In the genomic region with DNA sequence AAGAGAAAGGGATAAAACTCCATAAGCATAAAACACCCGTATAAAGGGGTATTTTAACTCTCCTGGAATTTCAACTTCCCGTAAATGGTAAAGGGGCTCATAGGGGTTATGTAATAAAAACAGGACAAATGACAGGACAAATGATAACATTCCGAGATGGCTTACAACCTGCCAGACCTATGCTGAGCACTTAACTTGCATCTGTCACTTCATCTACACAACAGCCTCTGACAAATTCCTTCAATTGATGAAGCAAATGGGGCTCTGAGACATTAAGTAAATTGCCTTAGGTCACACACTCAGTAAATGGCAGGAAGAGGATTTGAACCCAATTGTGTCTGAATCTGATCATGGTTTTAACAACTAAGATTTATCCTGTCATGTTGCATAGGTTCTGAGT, we compare ENCODE assay signal across 34 cellular contexts.
"Had no signal": no experiment of that assay in that cellular context is flagged by ENCODE, and none has a peak within 500 bp of the region (broad histone marks: within the 10 kb centered on the region; RNA-seq: fewer than 3 reads in every experiment).

No MANE protein-coding gene starts in this region.

- H3K4me1 Mint-ChIP-seq: activated B cell treated with CpG ODN at 0.5 μM for 24 hours; activated CD8-positive, alpha-beta memory T cell treated with anti-CD3 and anti-CD28 coated beads, Interleukin-2, amount 10 ng/mL, durations not matched to agents 7 days and 5 days; activated naive CD4-positive, alpha-beta T cell treated with anti-CD3 and anti-CD28 coated beads, Interleukin-2, amount 50 U/mL, for 24 hours; activated naive CD8-positive, alpha-beta T cell treated with anti-CD3 and anti-CD28 coated beads for 36 hours; activated naive CD8-positive, alpha-beta T cell treated with anti-CD3 and anti-CD28 coated beads, Interleukin-2, amount 50 U/mL, for 24 hours; T-helper 17 cell had no signal

- H3K4me3 Mint-ChIP-seq: activated B cell treated with CpG ODN at 0.5 μM for 24 hours; activated CD4-positive, alpha-beta memory T cell treated with anti-CD3 and anti-CD28 coated beads for 36 hours; activated CD8-positive, alpha-beta memory T cell treated with anti-CD3 and anti-CD28 coated beads, Interleukin-2, amount 10 ng/mL, durations not matched to agents 7 days and 5 days; activated CD8-positive, alpha-beta T cell treated with anti-CD3 and anti-CD28 coated beads, Interleukin-2, amount 10 ng/mL, durations not matched to agents 7 days and 5 days; activated naive CD4-positive, alpha-beta T cell treated with anti-CD3 and anti-CD28 coated beads for 36 hours; activated naive CD4-positive, alpha-beta T cell treated with anti-CD3 and anti-CD28 coated beads, Interleukin-2, amount 50 U/mL, for 24 hours; activated naive CD8-positive, alpha-beta T cell treated with anti-CD3 and anti-CD28 coated beads for 36 hours; activated naive CD8-positive, alpha-beta T cell treated with anti-CD3 and anti-CD28 coated beads, Interleukin-2, amount 50 U/mL, for 24 hours; activated T-helper 1 cell treated with anti-CD3 and anti-CD28 coated beads, Interleukin-12 subunit alpha, Interleukin-12 subunit beta, Interleukin-2, Interleukin-4 antibody, amounts not matched to agents 30 ng/mL and 10 ng/mL and 1 ng/mL, durations not matched to agents 14 hours and 24 hours and 36 hours; T-helper 17 cell; T-helper 2 cell treated with Interferon-gamma antibody and Interleukin-4, amounts not matched to agents 5 μg/mL and 100 μg/mL, for 36 hours had no signal

- H3K36me3 Mint-ChIP-seq: activated CD4-positive, alpha-beta memory T cell treated with anti-CD3 and anti-CD28 coated beads for 36 hours; activated CD8-positive, alpha-beta memory T cell treated with anti-CD3 and anti-CD28 coated beads, Interleukin-2, amount 10 ng/mL, durations not matched to agents 7 days and 5 days; activated naive CD4-positive, alpha-beta T cell treated with anti-CD3 and anti-CD28 coated beads, Interleukin-2, amount 50 U/mL, for 24 hours; activated naive CD8-positive, alpha-beta T cell treated with anti-CD3 and anti-CD28 coated beads for 36 hours had no signal

- H3K9me3 ChIP-seq: adrenal gland, body of pancreas, colonic mucosa, esophagus squamous epithelium, heart left ventricle had no signal

- H3K36me3 ChIP-seq: adrenal gland, cardiac muscle cell, colonic mucosa, esophagus squamous epithelium, heart left ventricle had no signal

- DNase-seq: activated B cell treated with CpG ODN at 0.5 μM for 24 hours; activated CD4-positive, alpha-beta memory T cell treated with anti-CD3 and anti-CD28 coated beads for 36 hours; activated CD4-positive, alpha-beta T cell treated with anti-CD3 and anti-CD28 coated beads for 48 hours; activated CD4-positive, alpha-beta T cell treated with anti-CD3 and anti-CD28 coated beads, Interleukin-2, amount 50 U/mL, for 1 hour; activated CD8-positive, alpha-beta memory T cell treated with anti-CD3 and anti-CD28 coated beads, Interleukin-2, amount 10 ng/mL, durations not matched to agents 7 days and 5 days; activated CD8-positive, alpha-beta memory T cell treated with anti-CD3 and anti-CD28 coated beads, Interleukin-2, amount 50 U/mL, for 4 hours; activated CD8-positive, alpha-beta T cell treated with anti-CD3 and anti-CD28 coated beads, Interleukin-2, amount 10 ng/mL, durations not matched to agents 7 days and 5 days; activated effector memory CD4-positive, alpha-beta T cell treated with anti-CD3 and anti-CD28 coated beads, Interleukin-2, amount 50 U/mL, for 16 hours; activated naive CD4-positive, alpha-beta T cell treated with anti-CD3 and anti-CD28 coated beads for 36 hours; activated naive CD8-positive, alpha-beta T cell treated with anti-CD3 and anti-CD28 coated beads for 36 hours; activated naive CD8-positive, alpha-beta T cell treated with anti-CD3 and anti-CD28 coated beads, Interleukin-2, amount 50 U/mL, for 24 hours; activated T-cell treated with anti-CD3 and anti-CD28 coated beads, Interleukin-2, amount 50 U/mL, for 1 hour; activated T-cell treated with anti-CD3 and anti-CD28 coated beads, Interleukin-2, amount 50 U/mL, for 48 hours; adrenal gland; amygdala; aorta; body of pancreas; central memory CD4-positive, alpha-beta T cell; cerebellar nuclear complex; colonic mucosa; effector CD8-positive, alpha-beta T cell; esophagus squamous epithelium; foreskin melanocyte; heart left ventricle; T-helper 1 cell; T-helper 17 cell; T1000 had no signal

- H3K4me3 ChIP-seq: adrenal gland, body of pancreas, cardiac muscle cell, colonic mucosa, esophagus squamous epithelium, heart left ventricle had no signal

- H3K9me3 Mint-ChIP-seq: activated B cell treated with CpG ODN at 0.5 μM for 24 hours; activated CD4-positive, alpha-beta memory T cell treated with anti-CD3 and anti-CD28 coated beads for 36 hours; activated naive CD4-positive, alpha-beta T cell treated with anti-CD3 and anti-CD28 coated beads for 36 hours; activated naive CD8-positive, alpha-beta T cell treated with anti-CD3 and anti-CD28 coated beads for 36 hours; activated naive CD8-positive, alpha-beta T cell treated with anti-CD3 and anti-CD28 coated beads, Interleukin-2, amount 50 U/mL, for 24 hours; activated T-helper 1 cell treated with anti-CD3 and anti-CD28 coated beads, Interleukin-12 subunit alpha, Interleukin-12 subunit beta, Interleukin-2, Interleukin-4 antibody, amounts not matched to agents 30 ng/mL and 10 ng/mL and 1 ng/mL, durations not matched to agents 14 hours and 24 hours and 36 hours; activated T-helper 2 cell treated with anti-CD3 and anti-CD28 coated beads, Interferon-gamma antibody, Interleukin-2, Interleukin-4, amounts not matched to agents 10 μg/mL and 5 μg/mL and 100 μg/mL, durations not matched to agents 14 hours and 24 hours and 36 hours; T-helper 2 cell treated with Interferon-gamma antibody and Interleukin-4, amounts not matched to agents 5 μg/mL and 100 μg/mL, for 36 hours had no signal

- H3K4me1 ChIP-seq: adrenal gland, colonic mucosa, esophagus squamous epithelium had no signal

- H3K27me3 ChIP-seq: adrenal gland, body of pancreas, cardiac muscle cell, colonic mucosa, esophagus squamous epithelium, heart left ventricle had no signal

- ATAC-seq: activated CD4-positive, CD25-positive, alpha-beta regulatory T cell treated with anti-CD3 and anti-CD28 coated beads, Interleukin-2, amount 50 U/mL, for 24 hours; activated CD8-positive, alpha-beta memory T cell treated with anti-CD3 and anti-CD28 coated beads, Interleukin-2, amount 10 ng/mL, durations not matched to agents 7 days and 5 days; activated CD8-positive, alpha-beta T cell treated with anti-CD3 and anti-CD28 coated beads, Interleukin-2, amount 10 ng/mL, durations not matched to agents 7 days and 5 days; activated naive CD8-positive, alpha-beta T cell treated with anti-CD3 and anti-CD28 coated beads, Interleukin-2, amount 50 U/mL, for 24 hours; body of pancreas; heart left ventricle; T-helper 17 cell had no signal

- H3K27me3 Mint-ChIP-seq: activated B cell treated with CpG ODN at 0.5 μM for 24 hours; activated CD4-positive, alpha-beta memory T cell treated with anti-CD3 and anti-CD28 coated beads for 36 hours; activated naive CD8-positive, alpha-beta T cell treated with anti-CD3 and anti-CD28 coated beads for 36 hours; activated naive CD8-positive, alpha-beta T cell treated with anti-CD3 and anti-CD28 coated beads, Interleukin-2, amount 50 U/mL, for 24 hours had no signal

- H3K27ac ChIP-seq: adrenal gland, body of pancreas, cardiac muscle cell, colonic mucosa, epithelial cell of prostate, esophagus squamous epithelium, heart left ventricle had no signal

- H3K27ac Mint-ChIP-seq: activated B cell treated with CpG ODN at 0.5 μM for 24 hours; activated CD4-positive, alpha-beta memory T cell treated with anti-CD3 and anti-CD28 coated beads for 36 hours; activated CD8-positive, alpha-beta memory T cell treated with anti-CD3 and anti-CD28 coated beads, Interleukin-2, amount 10 ng/mL, durations not matched to agents 7 days and 5 days; activated CD8-positive, alpha-beta T cell treated with anti-CD3 and anti-CD28 coated beads, Interleukin-2, amount 10 ng/mL, durations not matched to agents 7 days and 5 days; activated naive CD4-positive, alpha-beta T cell treated with anti-CD3 and anti-CD28 coated beads for 36 hours; activated naive CD4-positive, alpha-beta T cell treated with anti-CD3 and anti-CD28 coated beads, Interleukin-2, amount 50 U/mL, for 24 hours; activated naive CD8-positive, alpha-beta T cell treated with anti-CD3 and anti-CD28 coated beads for 36 hours; activated naive CD8-positive, alpha-beta T cell treated with anti-CD3 and anti-CD28 coated beads, Interleukin-2, amount 50 U/mL, for 24 hours; activated T-helper 1 cell treated with anti-CD3 and anti-CD28 coated beads, Interleukin-12 subunit alpha, Interleukin-12 subunit beta, Interleukin-2, Interleukin-4 antibody, amounts not matched to agents 30 ng/mL and 10 ng/mL and 1 ng/mL, durations not matched to agents 14 hours and 24 hours and 36 hours; activated T-helper 2 cell treated with anti-CD3 and anti-CD28 coated beads, Interferon-gamma antibody, Interleukin-2, Interleukin-4, amounts not matched to agents 10 μg/mL and 5 μg/mL and 100 μg/mL, durations not matched to agents 14 hours and 24 hours and 36 hours; T-helper 17 cell; T-helper 2 cell treated with Interferon-gamma antibody and Interleukin-4, amounts not matched to agents 5 μg/mL and 100 μg/mL, for 36 hours had no signal
